ENCODE assay signal across 8 cellular contexts in the genomic region with DNA sequence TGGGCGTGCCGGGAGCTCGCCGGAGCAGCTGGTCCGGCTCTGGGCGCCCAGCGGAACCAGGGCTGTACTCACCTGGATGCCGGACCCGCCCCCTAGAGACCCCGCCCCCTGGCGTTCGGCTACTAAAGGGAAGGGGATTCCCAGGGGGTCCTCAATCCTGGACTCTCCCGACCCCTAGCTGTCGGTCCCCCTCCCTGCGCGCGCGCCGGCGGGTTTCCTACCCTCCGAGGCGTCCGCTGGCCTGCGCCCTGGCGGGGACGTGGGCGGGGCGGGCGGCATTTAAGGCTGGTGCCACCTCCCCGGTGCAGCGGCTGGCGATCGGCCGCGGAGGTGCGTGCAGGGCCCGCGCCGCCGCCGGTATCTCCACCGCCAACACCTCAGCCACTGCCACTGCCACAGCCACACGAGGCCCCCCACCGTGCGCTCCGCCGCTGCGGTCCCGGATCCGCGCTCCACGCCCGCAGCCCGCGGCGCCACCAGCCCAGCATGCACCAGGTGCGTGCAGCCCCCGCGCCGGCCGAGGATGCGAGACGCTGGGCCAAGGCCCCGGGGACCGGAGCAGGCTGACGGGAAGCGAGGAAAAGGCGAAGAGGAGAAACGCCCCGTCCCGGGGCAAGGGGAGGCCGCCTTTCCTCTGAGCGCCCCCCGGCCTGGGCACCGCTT. TPM values are rescaled to one million over a fixed set of nuclear protein-coding genes. Genes with fewer than 3 reads are reported as not detected.
A peak's percentile ranks its signal among the peaks of the same experiment; 100 is the strongest.
DNase-seq lines count a peak whose midpoint lies in the region; ATAC-seq, FAIRE-seq and TF ChIP-seq lines count a peak whose summit lies in the region.

A gene (plus strand): TSS at position 151 of the 663 bp plus-strand sequence. CDS start 336 bp downstream, at position 487.

- peak within 1 kb of the TSS; percentile 35 for H3K4me3 ChIP-seq in GM12864 (ENCODE audit: low read depth, low read length)
- H3K4me3 ChIP-seq in bronchial epithelial cell (ENCODE audit: low read depth, low read length), result peak within 1 kb of the TSS; percentile 41
- H3K4me3 ChIP-seq in naive thymus-derived CD4-positive, alpha-beta T cell (ENCODE audit: low read length), result peak within 1 kb of the TSS; percentile 31

- no peak within 1 kb of the TSS for H3K27ac ChIP-seq in naive thymus-derived CD4-positive, alpha-beta T cell (ENCODE audit: low read depth, low read length)

- H3K9me3 Mint-ChIP-seq in T-cell, result no peaks in the 10 kb centered on the region
- H3K9me3 Mint-ChIP-seq in naive thymus-derived CD4-positive, alpha-beta T cell, result peaks cover 0 to 1% (median 0%) of the 10 kb centered on the region in 11 donors

- DNase-seq in GM12864 (ENCODE audit: low read depth), result no peak
- DNase-seq in T-cell, result peak in 16 of 34 experiments; percentile 1 to 38 (median 19)
- no peak for DNase-seq in bronchial epithelial cell (ENCODE audit: low read depth)
- peak in 7 of 9 donors; percentile 7 to 51 (median 16) for DNase-seq in naive thymus-derived CD4-positive, alpha-beta T cell
- DNase-seq in NAMALWA (ENCODE audit: low spot score), result no peak
- DNase-seq in NOMO-1 (lab: John Stamatoyannopoulos, UW; ENCODE audit: unreplicated experiment in 2 of 2), result no peak
- DNase-seq in cerebellar cortex (ENCODE audit: low spot score), result no peak

- H3K36me3 Mint-ChIP-seq in T-cell, result no peaks in the 10 kb centered on the region
- no peaks in the 10 kb centered on the region for H3K36me3 Mint-ChIP-seq in naive thymus-derived CD4-positive, alpha-beta T cell

- POLR2A ChIA-PET in T-cell (lab: Charles Lee), result no interaction called here
- POLR2A ChIA-PET in naive thymus-derived CD4-positive, alpha-beta T cell (lab: Charles Lee), result no interaction called here

- no peaks in the 10 kb centered on the region for H3K36me3 ChIP-seq in bronchial epithelial cell (ENCODE audit: control insufficient read depth, insufficient read depth, low read length)
- no peaks in the 10 kb centered on the region for H3K36me3 ChIP-seq in naive thymus-derived CD4-positive, alpha-beta T cell (ENCODE audit: control insufficient read depth in 2 of 3, insufficient read depth in 3 of 3, low read length in 3 of 3)

- ATAC-seq in T-cell (replicated peaks in 1 of 4) (peak; percentile 41 to 62 (median 48)), HG02938 (IDR thresholded peaks at IDR 0.05; ENCODE audit: unreplicated experiment) (no peak)
- peak; percentile 22 for ATAC-seq in naive thymus-derived CD4-positive, alpha-beta T cell

- H3K27me3 Mint-ChIP-seq in T-cell, result peaks cover 25 to 54% of the 10 kb centered on the region in 2 donors
- H3K27me3 Mint-ChIP-seq in naive thymus-derived CD4-positive, alpha-beta T cell, result peaks cover 41 to 52% (median 42%) of the 10 kb centered on the region in 5 donors

- TF ChIP-seq CTCF in GM12864 (IDR thresholded peaks at IDR 0.05; ENCODE audit: low read depth, low read length, missing control alignments), result no peak
- TF ChIP-seq CTCF in bronchial epithelial cell (IDR thresholded peaks at IDR 0.05; ENCODE audit: insufficient read depth, low read length, severe bottlenecking), result peak; percentile 8

- CTCF ChIA-PET in T-cell (lab: Charles Lee), result interaction anchor here (0.6 to 2.5 kb wide), 3 partner anchors 47 to 501 kb away, joined by 3 to 7 read pairs (median 6); no protein-coding TSS in a partner anchor
- CTCF ChIA-PET in naive thymus-derived CD4-positive, alpha-beta T cell (lab: Charles Lee), result interaction anchor here (0.6 to 0.8 kb wide), 2 partner anchors 10 to 61 kb away, joined by 3 read pairs; no protein-coding TSS in a partner anchor

- H3K4me1 Mint-ChIP-seq in T-cell, result peaks cover 27 to 30% (median 29%) of the 10 kb centered on the region in 3 donors
- peaks cover 18 to 37% (median 26%) of the 10 kb centered on the region in 7 donors for H3K4me1 Mint-ChIP-seq in naive thymus-derived CD4-positive, alpha-beta T cell

- H3K27me3 ChIP-seq in bronchial epithelial cell (ENCODE audit: control insufficient read depth, insufficient read depth, low read length), result peaks cover 6% of the 10 kb centered on the region
- peaks cover 4 to 14% of the 10 kb centered on the region in 2 donors for H3K27me3 ChIP-seq in naive thymus-derived CD4-positive, alpha-beta T cell (ENCODE audit: control insufficient read depth in 2 of 2, insufficient read depth in 2 of 2, low read length in 2 of 2)

- peak within 1 kb of the TSS in 1 of 2 donors; percentile 5 for H3K27ac Mint-ChIP-seq in T-cell
- H3K27ac Mint-ChIP-seq in naive thymus-derived CD4-positive, alpha-beta T cell, result no peak within 1 kb of the TSS

- H3K4me3 Mint-ChIP-seq in T-cell, result peak within 1 kb of the TSS; percentile 43 to 61 (median 52)
- peak within 1 kb of the TSS; percentile 24 to 72 (median 56) for H3K4me3 Mint-ChIP-seq in naive thymus-derived CD4-positive, alpha-beta T cell

- FAIRE-seq in bronchial epithelial cell (lab: Jason Lieb, UNC), result no peak

- peaks cover 15 to 26% of the 10 kb centered on the region in 2 donors for H3K4me1 ChIP-seq in naive thymus-derived CD4-positive, alpha-beta T cell (ENCODE audit: control insufficient read depth in 2 of 2, insufficient read depth in 2 of 2, low read length in 2 of 2)

- H3K9me3 ChIP-seq in naive thymus-derived CD4-positive, alpha-beta T cell (ENCODE audit: control insufficient read depth in 2 of 3, low read length in 3 of 3), result no peaks in the 10 kb centered on the region

- intact Hi-C loops in naive thymus-derived CD4-positive, alpha-beta T cell (cut with micrococcal nuclease), result loop anchor here in 1 of 2 donors (5.0 kb wide), 3 partner anchors 168 to 317 kb away; a partner anchor contains a TSS

RNA-seq across cellular contexts. Expression of the gene that starts here (rescaled TPM):
- total RNA-seq in T-cell, result not detected
- 7.9 and 38.0 TPM in 2 replicates for total RNA-seq in bronchial epithelial cell
- under 1 TPM in 1 of 5 experiments, not detected in 4; 0.39 TPM for total RNA-seq in naive thymus-derived CD4-positive, alpha-beta T cell
- polyA plus RNA-seq in naive thymus-derived CD4-positive, alpha-beta T cell, result not detected

Comparison
In these comparisons a context has a peak if more than half of its experiments do, and no peak if none do; other contexts are left out.
1. Peak in ATAC-seq in T-cell; RNA of the gene not detected or under 1 TPM.
2. Peak in DNase-seq, ATAC-seq and H3K4me3 ChIP-seq in naive thymus-derived CD4-positive, alpha-beta T cell; RNA of the gene not detected or under 1 TPM.